In the genomic region with DNA sequence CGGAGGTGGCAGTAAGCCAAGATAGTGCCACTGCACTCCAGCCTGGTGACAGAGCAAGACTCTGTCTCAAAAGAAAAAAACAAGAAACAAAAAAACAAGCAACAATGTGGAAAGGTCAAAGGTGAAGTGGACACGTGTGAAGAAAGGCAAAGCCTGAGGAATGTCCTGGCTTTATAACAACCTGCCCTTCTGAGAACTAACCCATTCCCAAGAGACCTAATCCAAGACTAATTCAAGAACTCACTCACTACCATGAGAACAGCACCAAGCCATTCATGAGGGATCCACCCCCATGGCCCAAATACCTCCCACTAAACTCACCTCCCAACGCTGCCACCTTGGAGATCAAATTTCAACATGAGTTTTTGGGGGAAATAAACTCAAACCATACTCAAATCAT, we compare ENCODE assay signal across 16 cellular contexts.
"Had no signal": no experiment of that assay in that cellular context is flagged by ENCODE, and none has a peak within 500 bp of the region (broad histone marks: within the 10 kb centered on the region; RNA-seq: fewer than 3 reads in every experiment).

No MANE protein-coding gene starts in this region.

- H3K36me3 ChIP-seq: stomach, tibial artery, WERI-Rb-1 had no signal

- ATAC-seq: activated CD4-positive, alpha-beta T cell treated with anti-CD3 and anti-CD28 coated beads for 36 hours; activated CD8-positive, alpha-beta T cell treated with anti-CD3 and anti-CD28 coated beads for 36 hours; activated T-cell treated with anti-CD3 and anti-CD28 coated beads, Interleukin-2, amount 50 U/mL, for 72 hours; left ventricle myocardium superior had no signal

- H3K27ac ChIP-seq: hepatocyte, stomach, WERI-Rb-1 had no signal

- H3K27me3 ChIP-seq: hepatocyte, stomach, tibial artery had no signal

- DNase-seq: activated CD4-positive, alpha-beta T cell treated with anti-CD3 and anti-CD28 coated beads for 36 hours; activated CD8-positive, alpha-beta memory T cell treated with anti-CD3 and anti-CD28 coated beads, Interleukin-2, amount 50 U/mL, for 4 hours; activated CD8-positive, alpha-beta T cell treated with anti-CD3 and anti-CD28 coated beads for 36 hours; activated gamma-delta T cell treated with Interleukin-2 at 50 U/mL for 16 hours; activated naive CD8-positive, alpha-beta T cell treated with anti-CD3 and anti-CD28 coated beads for 36 hours; activated T-cell treated with anti-CD3 and anti-CD28 coated beads, Interleukin-2, amount 50 U/mL, for 72 hours; aorta; effector memory CD4-positive, alpha-beta T cell; left ventricle myocardium superior; mesenchymal stem cell; retina; stomach; T-helper 9 cell; tibial artery; WERI-Rb-1 had no signal

- H3K4me2 ChIP-seq: hepatocyte had no signal

- H2AFZ ChIP-seq: hepatocyte had no signal

- H3K4me3 ChIP-seq: hepatocyte, stomach, tibial artery had no signal
